ENCODE assay signal across 8 cellular contexts in the genomic region with DNA sequence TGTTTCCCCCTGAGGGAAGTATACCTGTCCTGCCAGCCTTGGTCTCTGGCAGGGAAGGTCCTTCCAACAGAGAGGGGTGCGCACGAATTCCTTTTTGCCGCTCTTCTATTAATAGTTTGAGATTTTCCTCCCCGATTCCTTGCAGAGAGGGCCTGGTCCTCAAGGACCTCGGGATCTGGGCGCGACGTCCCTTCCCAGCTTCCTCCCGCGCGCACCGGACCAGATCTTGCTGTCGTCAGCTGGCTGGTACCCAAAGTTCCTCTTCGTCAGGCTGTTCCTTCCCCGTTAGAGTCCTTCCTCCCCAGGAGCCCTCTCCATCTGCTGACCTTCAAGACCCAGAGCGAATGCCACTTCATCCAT. TPM values are rescaled to one million over a fixed set of nuclear protein-coding genes. Genes with fewer than 3 reads are reported as not detected.
A peak's percentile ranks its signal among the peaks of the same experiment; 100 is the strongest.
DNase-seq lines count a peak whose midpoint lies in the region; ATAC-seq, FAIRE-seq and TF ChIP-seq lines count a peak whose summit lies in the region.

No MANE protein-coding gene starts in this region.

- H3K79me2 ChIP-seq in HCT116 (ENCODE audit: insufficient read depth, low read length) (peaks cover 57% of the 10 kb centered on the region), H1 (ENCODE audit: control insufficient read depth in 1 of 2, insufficient read depth in 2 of 2, low read length in 2 of 2) (peaks cover 0 to 43% of the 10 kb centered on the region in 2 experiments; a peak in 3 of 4 replicates)

- H3K4me3 ChIP-seq in Caco-2 (ENCODE audit: low read depth, low read length) (peak overlapping the region; percentile 64), HCT116 (replicated peaks in 1 of 2; ENCODE audit: low read depth in 1 of 2, low read length in 2 of 2) (peak overlapping the region; percentile 72 to 84), H1 (ENCODE audit: extremely low read depth in 1 of 4, insufficient read depth in 2 of 4, low read depth in 3 of 4, low read length in 4 of 4) (peak overlapping the region; percentile 87 to 99 (median 98)), lower lobe of right lung (peak overlapping the region; percentile 86)

- no peak overlapping the region for H3K14ac ChIP-seq in H1 (ENCODE audit: insufficient read length)

- no peak overlapping the region for H2BK15ac ChIP-seq in H1 (ENCODE audit: low read length)

- ATAC-seq in HCT116 (peak; percentile 26), lower lobe of right lung (peak; percentile 67 to 69), HG02623 (IDR thresholded peaks at IDR 0.05; ENCODE audit: unreplicated experiment) (no peak)

- H3K9me3 ChIP-seq in Caco-2 (no peaks in the 10 kb centered on the region), HCT116 (ENCODE audit: control insufficient read depth in 1 of 2, insufficient read depth in 1 of 2, low read depth in 1 of 2, low read length in 2 of 2) (no peaks in the 10 kb centered on the region), H1 (ENCODE audit: insufficient read depth in 2 of 2, low read depth in 1 of 2, low read length in 1 of 2) (no peaks in the 10 kb centered on the region), lower lobe of right lung (no peaks in the 10 kb centered on the region)

- H3K4me2 ChIP-seq in HCT116 (ENCODE audit: low read length) (peak overlapping the region; percentile 89), H1 (ENCODE audit: insufficient read depth in 1 of 2, low read depth in 2 of 2, low read length in 2 of 2) (peak overlapping the region; percentile 67 to 91)

- TF ChIP-seq CTCF in Caco-2 (IDR thresholded peaks at IDR 0.05; ENCODE audit: insufficient read depth in 1 of 2, low read depth in 1 of 2, low read length in 1 of 2, severe bottlenecking in 1 of 2, unreplicated experiment in 1 of 2), result no peak
- no peak for TF ChIP-seq CTCF in HCT116 (IDR thresholded peaks at IDR 0.05 in 2 of 3, conservative IDR thresholded peaks at IDR 0.05 in 1 of 3; ENCODE audit: borderline replicate concordance in 1 of 3, insufficient read depth in 1 of 3, low read depth in 2 of 3, low read length in 2 of 3)
- no peak for TF ChIP-seq CTCF in H1 (IDR thresholded peaks at IDR 0.05; ENCODE audit: control extremely low read depth in 1 of 3, insufficient read depth in 1 of 3, low read depth in 1 of 3, low read length in 3 of 3)
- no peak for TF ChIP-seq CTCF in lower lobe of right lung (IDR thresholded peaks at IDR 0.05)

- no peak overlapping the region for H2BK20ac ChIP-seq in H1 (ENCODE audit: low read length)

- H3K56ac ChIP-seq in H1 (replicated peaks; ENCODE audit: insufficient read length, low read depth, low read length), result peak overlapping the region; percentile 62

- peaks cover 12% of the 10 kb centered on the region for H3K4me1 Mint-ChIP-seq in Caco-2 (ENCODE audit: low read depth, unreplicated experiment)

- intact Hi-C loops in Caco-2 (cut with micrococcal nuclease; ENCODE audit: unreplicated experiment) (loop anchor here (2.0 to 10.0 kb wide), 2 partner anchors 190 to 264 kb away; a partner anchor contains a TSS), HCT116 (cut with micrococcal nuclease) (loop anchor here (5.0 kb wide), 1 partner anchor 301 kb away; a partner anchor contains a TSS), lower lobe of right lung (cut with DNase I) (no loop called here)

- no peaks in the 10 kb centered on the region for H3K27me3 Mint-ChIP-seq in Caco-2 (ENCODE audit: insufficient read depth, unreplicated experiment)

- peak overlapping the region; percentile 81 for H3K27ac ChIP-seq in HCT116 (ENCODE audit: low read depth, low read length)
- H3K27ac ChIP-seq in H1 (ENCODE audit: low read depth, low read length), result peak overlapping the region; percentile 56; the same call in 1 of the 2 replicates
- peak overlapping the region; percentile 88 for H3K27ac ChIP-seq in lower lobe of right lung
- peak overlapping the region; percentile 78 for H3K27ac ChIP-seq in substantia nigra (ENCODE audit: low read depth, low read length, poor library complexity, severe bottlenecking)

- peak overlapping the region; percentile 47 for H3K4ac ChIP-seq in H1 (replicated peaks; ENCODE audit: insufficient read length, low read depth, low read length)

- CTCF ChIA-PET in Caco-2 (lab: Charles Lee), result interaction anchor here (0.8 to 1.6 kb wide), 2 partner anchors 19 to 181 kb away, joined by 3 to 4 read pairs; no protein-coding TSS in a partner anchor
- CTCF ChIA-PET in HCT116 (lab: Charles Lee), result interaction anchor here (1.4 to 2.6 kb wide), 4 partner anchors 20 to 180 kb away, joined by 3 to 10 read pairs (median 3); no protein-coding TSS in a partner anchor
- CTCF ChIA-PET in H1 (lab: Charles Lee; ENCODE audit: partially characterized antibody), result interaction anchor here (0.6 to 3.3 kb wide), 4 partner anchors 21 to 964 kb away, joined by 3 to 16 read pairs (median 6); no protein-coding TSS in a partner anchor

- H2BK120ac ChIP-seq in H1 (replicated peaks; ENCODE audit: low read depth, low read length), result no peak overlapping the region

- RAD21 ChIA-PET in HCT116 (lab: Charles Lee; ENCODE audit: low non-redundant PET in 1 of 2, low total read pairs in 2 of 2, uncharacterized antibody in 2 of 2, unreplicated experiment in 2 of 2), result no interaction called here

- 0 out of 2 replicates have a peak overlapping the region, but pooled peaks have one; percentile 33 for H2BK12ac ChIP-seq in H1 (ENCODE audit: low read depth, low read length)

- no peak for TF ChIP-seq POLR2A in HCT116 (IDR thresholded peaks at IDR 0.05; ENCODE audit: borderline replicate concordance, extremely low read depth, insufficient read depth, insufficient read length)
- TF ChIP-seq POLR2A in H1 (IDR thresholded peaks at IDR 0.05; ENCODE audit: control extremely low read depth in 1 of 2, low read depth in 2 of 2, low read length in 2 of 2), result peak in 1 of 2 experiments; percentile 19; a peak in 1 of 3 replicates

- no peak overlapping the region; the same call in 1 of the 2 replicates for H2AK5ac ChIP-seq in H1 (ENCODE audit: low read depth, low read length)

- H3K4me1 ChIP-seq in Caco-2, result no peaks in the 10 kb centered on the region; the same call in 1 of the 2 replicates
- H3K4me1 ChIP-seq in HCT116 (ENCODE audit: control insufficient read depth in 1 of 2, insufficient read depth in 2 of 2, low read length in 2 of 2), result peaks cover 7 to 22% of the 10 kb centered on the region in 2 experiments; a peak in 3 of 4 replicates
- peaks cover 0 to 4% (median 0%) of the 10 kb centered on the region in 4 experiments; a peak in 1 of 7 replicates for H3K4me1 ChIP-seq in H1 (replicated peaks in 1 of 4; ENCODE audit: control insufficient read depth in 3 of 4, insufficient read depth in 4 of 4, low read length in 3 of 4)
- H3K4me1 ChIP-seq in lower lobe of right lung, result peaks cover 19% of the 10 kb centered on the region

- DNase-seq in Caco-2, result peak; percentile 46 to 49
- DNase-seq in HCT116 (ENCODE audit: low read depth, low spot score), result peak; percentile 29
- peak; percentile 73 for DNase-seq in SKM-1 treated with dmso at 0.1 percent for 144 hours (lab: John Stamatoyannopoulos, UW; ENCODE audit: unreplicated experiment)
- DNase-seq in H1 (ENCODE audit: low read depth in 1 of 2, low spot score in 2 of 2), result no peak
- peak; percentile 82 for DNase-seq in lower lobe of right lung
- DNase-seq in substantia nigra (lab: John Stamatoyannopoulos, UW), result peak in 41 of 49 donors; percentile 6 to 84 (median 47)
- no peak for DNase-seq in central memory CD4-positive, alpha-beta T cell

- TF ChIP-seq EP300 in H1 (IDR thresholded peaks at IDR 0.05; ENCODE audit: borderline replicate concordance in 1 of 2, low read depth in 2 of 2, low read length in 2 of 2), result no peak

- FAIRE-seq in H1 (lab: Jason Lieb, UNC), result no peak

- H3K27ac Mint-ChIP-seq in Caco-2 (ENCODE audit: unreplicated experiment), result peak overlapping the region; percentile 97

- no peaks in the 10 kb centered on the region for H3K9me3 Mint-ChIP-seq in Caco-2 (ENCODE audit: unreplicated experiment)

- peak overlapping the region; percentile 16 for H4K91ac ChIP-seq in H1 (replicated peaks; ENCODE audit: insufficient read length, low read length)

- peak overlapping the region; percentile 85; the same call in 1 of the 2 replicates for H4K8ac ChIP-seq in H1 (ENCODE audit: extremely low read depth, insufficient read depth, low read length)

- no peak overlapping the region for H3K23ac ChIP-seq in H1 (ENCODE audit: insufficient read length)

- no peak for TF ChIP-seq RAD21 in HCT116 (IDR thresholded peaks at IDR 0.05; ENCODE audit: low read depth)
- TF ChIP-seq RAD21 in H1 (IDR thresholded peaks at IDR 0.05 in 1 of 2, conservative IDR thresholded peaks at IDR 0.05 in 1 of 2; ENCODE audit: low read depth in 2 of 2, low read length in 2 of 2), result no peak

- POLR2A ChIA-PET in Caco-2 (lab: Charles Lee), result interaction anchor here (0.7 to 2.3 kb wide), 13 partner anchors 12 to 228 kb away, joined by 3 to 14 read pairs (median 4); a partner anchor contains a TSS
- POLR2A ChIA-PET in HCT116 (lab: Charles Lee), result interaction anchor here (0.6 to 2.6 kb wide), 27 partner anchors 8 to 615 kb away, joined by 3 to 23 read pairs (median 4); a partner anchor contains a TSS
- POLR2A ChIA-PET in H1 (lab: Charles Lee; ENCODE audit: partially characterized antibody), result interaction anchor here (0.6 to 2.8 kb wide), 20 partner anchors 8 to 1016 kb away, joined by 3 to 30 read pairs (median 6); a partner anchor contains a TSS

- no peak overlapping the region for H3K18ac ChIP-seq in H1 (ENCODE audit: extremely low read depth, low read length)

- peaks cover 29% of the 10 kb centered on the region for H3K36me3 Mint-ChIP-seq in Caco-2 (ENCODE audit: insufficient read depth, unreplicated experiment)

- WGBS in H1 (ENCODE audit: extremely low coverage in 1 of 2, insufficient coverage in 1 of 2, insufficient read length in 1 of 2, insufficient replicate concordance in 2 of 2, low coverage in 1 of 2, low lambda C conversion rate in 2 of 2, missing lambda C conversion rate in 1 of 2), 2 experiments, result 1% methylated on average over 15 of the region's 16 CpGs; no CpG with 5 or more reads in 1 of the 2 experiments

- H3K36me3 ChIP-seq in Caco-2 (ENCODE audit: control insufficient read depth, insufficient read depth, low read length) (no peaks in the 10 kb centered on the region; the same call in none of the 2 replicates), HCT116 (ENCODE audit: control insufficient read depth in 1 of 2, insufficient read depth in 2 of 2, low read length in 2 of 2) (no peaks in the 10 kb centered on the region; a peak in 1 of 4 replicates), H1 (ENCODE audit: control insufficient read depth in 2 of 4, insufficient read depth in 4 of 4, low read length in 3 of 4) (no peaks in the 10 kb centered on the region), lower lobe of right lung (peaks cover 4% of the 10 kb centered on the region)

- peaks cover 6% of the 10 kb centered on the region for H3K79me1 ChIP-seq in H1 (ENCODE audit: low read depth, low read length)

- H2AFZ ChIP-seq in HCT116 (ENCODE audit: low read depth, low read length, poor library complexity, severe bottlenecking), result peak overlapping the region; percentile 34
- H2AFZ ChIP-seq in H1 (ENCODE audit: low read length), result peak overlapping the region; percentile 45

- H3K23me2 ChIP-seq in H1 (ENCODE audit: low read depth, low read length), result peaks cover 10% of the 10 kb centered on the region

- H3K4me3 Mint-ChIP-seq in Caco-2 (ENCODE audit: unreplicated experiment), result peak overlapping the region; percentile 99

- H3K9me2 ChIP-seq in HCT116 (ENCODE audit: insufficient read depth), result no peaks in the 10 kb centered on the region

- H4K20me1 ChIP-seq in HCT116 (ENCODE audit: insufficient read depth) (peaks cover 2% of the 10 kb centered on the region; the same call in 1 of the 2 replicates), H1 (replicated peaks in 1 of 2; ENCODE audit: control insufficient read depth in 1 of 2, insufficient read depth in 2 of 2, low read length in 2 of 2) (peaks cover 0 to 5% of the 10 kb centered on the region in 2 experiments)

- peak overlapping the region; percentile 81 for H2BK5ac ChIP-seq in H1 (ENCODE audit: low read depth, low read length)

- BruUV-seq in Caco-2 (replicated peaks; lab: Mats Ljungman, UMichigan), result no TSS peak
- BruUV-seq in HCT116 (replicated peaks; lab: Mats Ljungman, UMichigan), result TSS peak; percentile 63

- H4K5ac ChIP-seq in H1 (ENCODE audit: insufficient read length, low read depth, low read length), result peak overlapping the region; percentile 10

- H3K27me3 ChIP-seq in Caco-2 (replicated peaks; ENCODE audit: control insufficient read depth, insufficient read depth, low read length) (no peaks in the 10 kb centered on the region), HCT116 (ENCODE audit: insufficient read depth, low read length) (no peaks in the 10 kb centered on the region), H1 (replicated peaks in 1 of 4; ENCODE audit: control insufficient read depth in 3 of 4, extremely low read depth in 1 of 4, insufficient read depth in 3 of 4, low read length in 3 of 4) (no peaks in the 10 kb centered on the region), lower lobe of right lung (ENCODE audit: low read depth) (no peaks in the 10 kb centered on the region)

- H3K9ac ChIP-seq in HCT116 (ENCODE audit: low read length) (peak overlapping the region; percentile 82), H1 (replicated peaks in 1 of 4; ENCODE audit: extremely low read depth in 1 of 4, low read depth in 3 of 4, low read length in 3 of 4) (peak overlapping the region; percentile 64 to 89 (median 78))

RNA-seq across cellular contexts. Expression of a gene that starts 0.7 kb away (rescaled TPM):
- total RNA-seq in Caco-2 (2022) (58.5 and 59.8 TPM in 2 replicates), HCT116 (2021; ENCODE audit: unreplicated experiment) (135 TPM), lower lobe of right lung (16.9 TPM)
- polyA plus RNA-seq in HCT116 (2012), result 211 and 224 TPM in 2 replicates
- total RNA-seq in H1 (2021; fragmentation: NEBNext Ultra II Directional; extraction: Animal tissue kit (Norgen Biotek cat#: 25700)), result 45.6 and 47.0 TPM in 2 replicates
- polyA plus RNA-seq in H1 (2011; rRNA removed), result 16.7 and 22.3 TPM in 2 replicates
- polyA plus RNA-seq in H1 (2011; cell fraction: cytosol; rRNA removed), result 24.6 TPM
- polyA plus RNA-seq in H1 (2011; cell fraction: nucleus; rRNA removed), result 35.1 TPM
- 40.8 to 48.8 TPM (median 45.7 TPM) in 4 replicates for polyA plus RNA-seq in H1 (2012, experiment 1 of 2)
- 24.7 TPM for polyA plus RNA-seq in H1 (2012, experiment 2 of 2)
- polyA plus RNA-seq in H1 (2013, experiment 1 of 2), result 29.7 TPM
- polyA plus RNA-seq in H1 (2013, experiment 2 of 2), result 33.6 TPM
- polyA minus RNA-seq in H1 (2011; rRNA and poly(A)+ RNA removed), result 31.2 and 37.8 TPM in 2 replicates
- polyA minus RNA-seq in H1 (2011; cell fraction: cytosol; rRNA and poly(A)+ RNA removed), result 14.0 TPM
- 16.5 TPM for polyA minus RNA-seq in H1 (2011; cell fraction: nucleus; rRNA and poly(A)+ RNA removed)

Comparison
In these comparisons a context has a peak if more than half of its experiments do, and no peak if none do; other contexts are left out.
1. DNase-seq: peak in Caco-2 (2 of 2), HCT116 (single experiment), SKM-1 treated with dmso at 0.1 percent for 144 hours (single experiment), lower lobe of right lung (single experiment) and substantia nigra (41 of 49); none in H1 (0 of 2) and central memory CD4-positive, alpha-beta T cell (single experiment).
2. Peak in every context shown above with its lines, with median percentiles within 50 percentile points of each other: H3K4me3 ChIP-seq and H3K27ac ChIP-seq.